Comparison of ENCODE assay signal across 1 cellular context in the genomic region with DNA sequence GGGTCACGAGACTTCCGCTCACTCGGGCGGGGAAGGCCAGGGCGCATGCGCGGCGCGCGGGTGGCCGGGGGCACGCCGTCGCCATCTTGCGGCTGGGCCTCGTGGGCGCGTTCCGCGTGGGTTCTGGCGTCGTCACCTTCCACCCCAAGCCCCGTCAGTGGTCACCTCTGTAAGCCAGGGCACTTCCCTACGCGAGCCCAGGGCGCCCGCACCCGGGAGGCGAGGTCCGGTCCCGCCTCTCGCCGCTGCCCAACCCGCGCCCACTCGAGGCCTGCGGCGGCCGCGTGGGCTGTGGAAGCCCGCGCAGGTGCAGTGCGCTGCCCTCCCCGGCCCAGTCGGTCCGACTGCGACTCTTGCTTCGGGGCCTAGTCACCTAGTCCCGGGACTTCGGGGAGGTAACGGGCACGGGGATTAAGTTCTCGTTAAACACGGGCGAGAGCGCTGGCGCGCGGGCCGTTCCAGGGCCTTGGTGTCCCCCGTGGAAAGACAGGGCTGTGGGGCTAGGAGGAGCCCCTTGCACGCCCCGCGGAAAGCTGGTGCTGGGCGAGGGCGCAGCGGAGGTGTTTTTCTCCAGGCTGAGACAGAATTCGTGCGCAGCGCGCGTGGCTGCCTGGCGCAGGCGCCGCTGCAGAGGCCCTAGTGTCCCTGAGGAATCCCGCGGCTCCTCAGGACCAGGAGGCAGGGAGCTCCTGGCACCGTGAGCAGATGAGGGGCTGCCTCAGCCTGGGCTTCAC.
TF ChIP-seq lines count a peak whose summit lies in the region.

No MANE protein-coding gene starts in this region.

TF ChIP-seq in SK-N-SH, 30 proteins besides CTCF, POLR2A, EP300 and RAD21:
- TF ChIP-seq, protein P1, sequence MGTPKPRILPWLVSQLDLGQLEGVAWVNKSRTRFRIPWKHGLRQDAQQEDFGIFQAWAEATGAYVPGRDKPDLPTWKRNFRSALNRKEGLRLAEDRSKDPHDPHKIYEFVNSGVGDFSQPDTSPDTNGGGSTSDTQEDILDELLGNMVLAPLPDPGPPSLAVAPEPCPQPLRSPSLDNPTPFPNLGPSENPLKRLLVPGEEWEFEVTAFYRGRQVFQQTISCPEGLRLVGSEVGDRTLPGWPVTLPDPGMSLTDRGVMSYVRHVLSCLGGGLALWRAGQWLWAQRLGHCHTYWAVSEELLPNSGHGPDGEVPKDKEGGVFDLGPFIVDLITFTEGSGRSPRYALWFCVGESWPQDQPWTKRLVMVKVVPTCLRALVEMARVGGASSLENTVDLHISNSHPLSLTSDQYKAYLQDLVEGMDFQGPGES (IDR thresholded peaks at IDR 0.05; ENCODE audit: low read depth, low read length), result no peak
- TF ChIP-seq, protein P2, sequence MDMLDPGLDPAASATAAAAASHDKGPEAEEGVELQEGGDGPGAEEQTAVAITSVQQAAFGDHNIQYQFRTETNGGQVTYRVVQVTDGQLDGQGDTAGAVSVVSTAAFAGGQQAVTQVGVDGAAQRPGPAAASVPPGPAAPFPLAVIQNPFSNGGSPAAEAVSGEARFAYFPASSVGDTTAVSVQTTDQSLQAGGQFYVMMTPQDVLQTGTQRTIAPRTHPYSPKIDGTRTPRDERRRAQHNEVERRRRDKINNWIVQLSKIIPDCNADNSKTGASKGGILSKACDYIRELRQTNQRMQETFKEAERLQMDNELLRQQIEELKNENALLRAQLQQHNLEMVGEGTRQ (IDR thresholded peaks at IDR 0.05; ENCODE audit: borderline replicate concordance, low read depth, low read length), result no peak; the same call in 1 of the 2 replicates
- TF ChIP-seq FOSL2 (IDR thresholded peaks at IDR 0.05; ENCODE audit: borderline replicate concordance, low read depth) (no peak), FOXJ3 (CRISPR knock-in tag; IDR thresholded peaks at IDR 0.05) (no peak), SMC3 (IDR thresholded peaks at IDR 0.05; ENCODE audit: low read depth, low read length) (no peak), NFIC (IDR thresholded peaks at IDR 0.05; ENCODE audit: borderline replicate concordance) (no peak), EZH2phosphoT487 (IDR thresholded peaks at IDR 0.05; ENCODE audit: borderline replicate concordance, low read depth) (no peak), ZBTB33 (IDR thresholded peaks at IDR 0.05; ENCODE audit: borderline replicate concordance, low read depth) (peak; percentile 68; the same call in 1 of the 2 replicates), MXI1 (IDR thresholded peaks at IDR 0.05; ENCODE audit: low read depth, low read length) (peak; percentile 77), SIN3A (IDR thresholded peaks at IDR 0.05; ENCODE audit: borderline replicate concordance, low read depth, low read length) (peak; percentile 86; the same call in 1 of the 2 replicates), POLR2AphosphoS5 (IDR thresholded peaks at IDR 0.05; ENCODE audit: low read depth, low read length) (peak; percentile 46), TCF12 (IDR thresholded peaks at IDR 0.05) (no peak; the same call in 1 of the 2 replicates), RFX5 (IDR thresholded peaks at IDR 0.05; ENCODE audit: low read length) (no peak), TEAD4 (IDR thresholded peaks at IDR 0.05; ENCODE audit: borderline replicate concordance, insufficient read depth) (peak; percentile 54; the same call in 1 of the 2 replicates), RCOR1 (IDR thresholded peaks at IDR 0.05; ENCODE audit: low read length) (no peak), NRF1 (IDR thresholded peaks at IDR 0.05; ENCODE audit: low read depth, low read length) (peak; percentile 92), YY1 (IDR thresholded peaks at IDR 0.05; ENCODE audit: low read depth) (peak; percentile 93), FOXM1 (IDR thresholded peaks at IDR 0.05; ENCODE audit: low read depth) (0 out of 2 replicates have a peak, but pooled peaks have one; percentile 31), GABPA (IDR thresholded peaks at IDR 0.05; ENCODE audit: low read depth) (peak; percentile 83; the same call in 1 of the 2 replicates), RXRA (IDR thresholded peaks at IDR 0.05; ENCODE audit: borderline replicate concordance, low read depth) (no peak), CHD2 (IDR thresholded peaks at IDR 0.05; ENCODE audit: low read length, partially characterized antibody) (peak; percentile 51), ELF1 (IDR thresholded peaks at IDR 0.05) (peak; percentile 95; the same call in 1 of the 2 replicates), GATA2 (CRISPR knock-in tag; IDR thresholded peaks at IDR 0.05) (no peak), TAF1 (IDR thresholded peaks at IDR 0.05; ENCODE audit: borderline replicate concordance, low read depth, low read length) (peak; percentile 90), PBX3 (IDR thresholded peaks at IDR 0.05) (no peak), MEF2A (IDR thresholded peaks at IDR 0.05; ENCODE audit: borderline replicate concordance, low read depth) (no peak), JUND (IDR thresholded peaks at IDR 0.05) (no peak)
- TF ChIP-seq, protein P3, sequence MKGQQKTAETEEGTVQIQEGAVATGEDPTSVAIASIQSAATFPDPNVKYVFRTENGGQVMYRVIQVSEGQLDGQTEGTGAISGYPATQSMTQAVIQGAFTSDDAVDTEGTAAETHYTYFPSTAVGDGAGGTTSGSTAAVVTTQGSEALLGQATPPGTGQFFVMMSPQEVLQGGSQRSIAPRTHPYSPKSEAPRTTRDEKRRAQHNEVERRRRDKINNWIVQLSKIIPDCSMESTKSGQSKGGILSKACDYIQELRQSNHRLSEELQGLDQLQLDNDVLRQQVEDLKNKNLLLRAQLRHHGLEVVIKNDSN (IDR thresholded peaks at IDR 0.05; ENCODE audit: borderline replicate concordance, low read depth), result peak; percentile 90
- TF ChIP-seq, protein P4, sequence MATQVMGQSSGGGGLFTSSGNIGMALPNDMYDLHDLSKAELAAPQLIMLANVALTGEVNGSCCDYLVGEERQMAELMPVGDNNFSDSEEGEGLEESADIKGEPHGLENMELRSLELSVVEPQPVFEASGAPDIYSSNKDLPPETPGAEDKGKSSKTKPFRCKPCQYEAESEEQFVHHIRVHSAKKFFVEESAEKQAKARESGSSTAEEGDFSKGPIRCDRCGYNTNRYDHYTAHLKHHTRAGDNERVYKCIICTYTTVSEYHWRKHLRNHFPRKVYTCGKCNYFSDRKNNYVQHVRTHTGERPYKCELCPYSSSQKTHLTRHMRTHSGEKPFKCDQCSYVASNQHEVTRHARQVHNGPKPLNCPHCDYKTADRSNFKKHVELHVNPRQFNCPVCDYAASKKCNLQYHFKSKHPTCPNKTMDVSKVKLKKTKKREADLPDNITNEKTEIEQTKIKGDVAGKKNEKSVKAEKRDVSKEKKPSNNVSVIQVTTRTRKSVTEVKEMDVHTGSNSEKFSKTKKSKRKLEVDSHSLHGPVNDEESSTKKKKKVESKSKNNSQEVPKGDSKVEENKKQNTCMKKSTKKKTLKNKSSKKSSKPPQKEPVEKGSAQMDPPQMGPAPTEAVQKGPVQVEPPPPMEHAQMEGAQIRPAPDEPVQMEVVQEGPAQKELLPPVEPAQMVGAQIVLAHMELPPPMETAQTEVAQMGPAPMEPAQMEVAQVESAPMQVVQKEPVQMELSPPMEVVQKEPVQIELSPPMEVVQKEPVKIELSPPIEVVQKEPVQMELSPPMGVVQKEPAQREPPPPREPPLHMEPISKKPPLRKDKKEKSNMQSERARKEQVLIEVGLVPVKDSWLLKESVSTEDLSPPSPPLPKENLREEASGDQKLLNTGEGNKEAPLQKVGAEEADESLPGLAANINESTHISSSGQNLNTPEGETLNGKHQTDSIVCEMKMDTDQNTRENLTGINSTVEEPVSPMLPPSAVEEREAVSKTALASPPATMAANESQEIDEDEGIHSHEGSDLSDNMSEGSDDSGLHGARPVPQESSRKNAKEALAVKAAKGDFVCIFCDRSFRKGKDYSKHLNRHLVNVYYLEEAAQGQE (IDR thresholded peaks at IDR 0.05; ENCODE audit: low read depth, low read length), result peak; percentile 56; the same call in 1 of the 2 replicates
- TF ChIP-seq, protein P5, sequence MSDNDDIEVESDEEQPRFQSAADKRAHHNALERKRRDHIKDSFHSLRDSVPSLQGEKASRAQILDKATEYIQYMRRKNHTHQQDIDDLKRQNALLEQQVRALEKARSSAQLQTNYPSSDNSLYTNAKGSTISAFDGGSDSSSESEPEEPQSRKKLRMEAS (IDR thresholded peaks at IDR 0.05; ENCODE audit: low read depth), result peak; percentile 99
